In the genomic region with DNA sequence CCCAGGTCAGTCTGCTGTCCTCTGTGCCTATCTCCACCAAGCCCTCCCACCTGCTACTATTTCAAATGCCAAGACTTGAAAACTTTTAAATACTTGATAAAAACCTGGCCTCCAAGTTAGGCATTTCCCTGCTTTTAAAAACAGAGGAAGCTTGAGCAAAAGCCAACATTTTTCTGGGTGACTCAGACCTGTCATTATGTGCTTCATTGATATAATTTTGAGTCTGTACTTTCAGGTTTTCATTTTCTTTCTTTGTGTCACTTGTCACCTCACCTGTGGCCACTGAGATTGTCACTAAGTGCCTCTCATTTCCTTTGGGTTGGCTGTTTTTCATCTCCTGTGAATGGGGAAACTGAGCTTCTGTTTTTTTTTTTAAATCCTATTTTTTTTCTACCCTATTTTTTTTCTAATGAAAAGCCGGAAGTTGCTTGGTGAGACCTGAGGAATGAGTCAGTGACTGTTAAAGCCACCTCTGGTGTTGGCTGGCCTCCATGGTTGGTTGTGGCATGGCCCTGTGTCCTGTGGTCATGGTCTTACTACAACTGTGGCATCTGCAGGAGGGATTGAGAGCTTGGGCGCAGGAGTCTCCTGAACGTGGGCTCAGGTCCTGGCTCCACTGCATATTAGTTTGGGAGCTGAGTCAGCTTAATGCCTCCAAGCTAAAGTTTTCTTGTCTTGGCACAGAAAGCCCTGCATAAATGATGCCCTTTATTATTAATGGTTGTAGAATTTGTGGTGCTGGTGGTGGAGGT, we compare ENCODE assay signal across 8 cellular contexts. TPM values are rescaled to one million over a fixed set of nuclear protein-coding genes. Genes with fewer than 3 reads are reported as not detected.
DNase-seq lines count a peak whose midpoint lies in the region; ATAC-seq lines count a peak whose summit lies in the region.

No MANE protein-coding gene starts in this region.

- peak overlapping the region in 1 of 2 experiments; percentile 54 for H3K18ac ChIP-seq in mesenchymal stem cell (ENCODE audit: low read depth in 1 of 2, low read length in 2 of 2)

- no peaks in the 10 kb centered on the region for H3K36me3 ChIP-seq in mesenchymal stem cell (ENCODE audit: control insufficient read depth in 1 of 2, insufficient read depth in 2 of 2, low read depth in 1 of 2, low read length in 2 of 2)

- peaks cover 33% of the 10 kb centered on the region for H3K4me1 ChIP-seq in mesenchymal stem cell (ENCODE audit: control insufficient read depth, insufficient read depth, low read depth, low read length)

- ATAC-seq in GM21360 (IDR thresholded peaks at IDR 0.05; ENCODE audit: unreplicated experiment): no peak
- ATAC-seq in HG03378 (IDR thresholded peaks at IDR 0.05; ENCODE audit: unreplicated experiment): no peak
- no peak for ATAC-seq in HG03342 (IDR thresholded peaks at IDR 0.05; ENCODE audit: unreplicated experiment)

- peak overlapping the region; percentile 5 for H3K4me3 Mint-ChIP-seq in activated naive CD8-positive, alpha-beta T cell treated with anti-CD3 and anti-CD28 coated beads for 36 hours

- no peak overlapping the region for H2BK120ac ChIP-seq in mesenchymal stem cell (ENCODE audit: low read depth, low read length)

- no peak overlapping the region for H3K9ac ChIP-seq in mesenchymal stem cell (ENCODE audit: low read length)

- H3K27me3 Mint-ChIP-seq in activated naive CD8-positive, alpha-beta T cell treated with anti-CD3 and anti-CD28 coated beads for 36 hours: no peaks in the 10 kb centered on the region

- no peak overlapping the region for H3K23ac ChIP-seq in mesenchymal stem cell (ENCODE audit: low read length in 2 of 2)

- no peak overlapping the region for H3K4ac ChIP-seq in mesenchymal stem cell (ENCODE audit: low read depth in 1 of 2, low read length in 2 of 2)

- peaks cover 71% of the 10 kb centered on the region for H3K4me1 Mint-ChIP-seq in activated naive CD8-positive, alpha-beta T cell treated with anti-CD3 and anti-CD28 coated beads for 36 hours

- 75% methylated on average over 3 of the region's 3 CpGs for WGBS in mesenchymal stem cell

- no peak overlapping the region for H4K8ac ChIP-seq in mesenchymal stem cell (ENCODE audit: low read length)

- peak overlapping the region; percentile 73 for H3K27ac Mint-ChIP-seq in activated naive CD8-positive, alpha-beta T cell treated with anti-CD3 and anti-CD28 coated beads for 36 hours

- H3K4me2 ChIP-seq in mesenchymal stem cell (ENCODE audit: low read length, poor library complexity, severe bottlenecking): no peak overlapping the region

- no peaks in the 10 kb centered on the region for H3K27me3 ChIP-seq in mesenchymal stem cell (ENCODE audit: control insufficient read depth in 1 of 2, insufficient read depth in 1 of 2, low read length in 2 of 2)

- H3K79me1 ChIP-seq in mesenchymal stem cell (replicated peaks; ENCODE audit: low read length, poor library complexity, severe bottlenecking): peaks cover 23% of the 10 kb centered on the region

- DNase-seq in GM04504 (ENCODE audit: low read depth) (peak; percentile 23), HT1080 (ENCODE audit: low read depth) (peak; percentile 96), mesenchymal stem cell (no peak), foreskin melanocyte (no peak)
- DNase-seq in activated naive CD8-positive, alpha-beta T cell treated with anti-CD3 and anti-CD28 coated beads for 36 hours: peak; percentile 35

- H3K14ac ChIP-seq in mesenchymal stem cell (ENCODE audit: low read length in 2 of 2): no peak overlapping the region

- peak overlapping the region; percentile 78 for H3K27ac ChIP-seq in mesenchymal stem cell (ENCODE audit: low read length, poor library complexity, severe bottlenecking)

- no peak overlapping the region for H2BK15ac ChIP-seq in mesenchymal stem cell (ENCODE audit: low read depth, poor library complexity, severe bottlenecking)

- no peak overlapping the region for H3K4me3 ChIP-seq in mesenchymal stem cell (ENCODE audit: insufficient read depth in 1 of 2, low read depth in 1 of 2, low read length in 2 of 2)

- H3K9me3 Mint-ChIP-seq in activated naive CD8-positive, alpha-beta T cell treated with anti-CD3 and anti-CD28 coated beads for 36 hours: no peaks in the 10 kb centered on the region

- H3K36me3 Mint-ChIP-seq in activated naive CD8-positive, alpha-beta T cell treated with anti-CD3 and anti-CD28 coated beads for 36 hours: peaks cover 3% of the 10 kb centered on the region

- H2AFZ ChIP-seq in mesenchymal stem cell (ENCODE audit: low read depth, low read length): no peak overlapping the region

- H3K9me3 ChIP-seq in mesenchymal stem cell (ENCODE audit: control insufficient read depth, low read length): no peaks in the 10 kb centered on the region

- H2BK5ac ChIP-seq in mesenchymal stem cell (ENCODE audit: low read depth, low read length, poor library complexity, severe bottlenecking): no peak overlapping the region

- H2AK5ac ChIP-seq in mesenchymal stem cell (ENCODE audit: low read length, severe bottlenecking): peak overlapping the region; percentile 96

- H2BK12ac ChIP-seq in mesenchymal stem cell (ENCODE audit: low read length in 2 of 2): peak overlapping the region; percentile 23 to 51

- no peak overlapping the region for H4K91ac ChIP-seq in mesenchymal stem cell (ENCODE audit: low read length)

RNA-seq across cellular contexts. Expression of a gene that starts 56.7 kb away (rescaled TPM):
- total RNA-seq in HT1080 (2014; rRNA removed; shearing (Covaris generic)): 4.8 and 9.9 TPM in 2 replicates
- polyA plus RNA-seq in HT1080 (2015; cell fraction: cytosol; rRNA removed): 7.1 and 7.7 TPM in 2 replicates
- 10.0 and 10.4 TPM in 2 replicates for polyA plus RNA-seq in HT1080 (2015; cell fraction: nucleus; rRNA removed)
- 10 to 100 TPM; 10.2 to 11.0 TPM for total RNA-seq in activated naive CD8-positive, alpha-beta T cell treated with anti-CD3 and anti-CD28 coated beads for 36 hours
- polyA plus RNA-seq in mesenchymal stem cell (2013, experiment 1 of 2): 0.86 TPM
- 1.0 TPM for polyA plus RNA-seq in mesenchymal stem cell (2013, experiment 2 of 2)

Comparison
In these comparisons a context has a peak if more than half of its experiments do, and no peak if none do; other contexts are left out.
1. DNase-seq: peak in GM04504 (single experiment), HT1080 (single experiment) and activated naive CD8-positive, alpha-beta T cell treated with anti-CD3 and anti-CD28 coated beads for 36 hours (single experiment); none in mesenchymal stem cell (single experiment) and foreskin melanocyte (single experiment).